In genomic region chr15:79089890-79090486, GRCh38 we compare ENCODE assay signal across 8 cellular contexts. TPM values are rescaled to one million over a fixed set of nuclear protein-coding genes. Genes with fewer than 3 reads are reported as not detected.
A peak's percentile ranks its signal among the peaks of the same experiment; 100 is the strongest.
DNase-seq lines count a peak whose midpoint lies in the region; ATAC-seq, FAIRE-seq and TF ChIP-seq lines count a peak whose summit lies in the region.

No MANE protein-coding gene starts in this region.

- H3K4me1 ChIP-seq in HepG2 (ENCODE audit: insufficient read depth, low read length) (peaks cover 10% of the 10 kb centered on the region; the same call in 1 of the 2 replicates), stomach (peaks cover 13 to 28% (median 25%) of the 10 kb centered on the region in 4 donors)

- no peak overlapping the region for H3K9ac ChIP-seq in HepG2 (ENCODE audit: insufficient read depth, low read depth, low read length)

- CTCF ChIA-PET in HepG2 (lab: Yijun Ruan, JAX; ENCODE audit: low intra/inter-chr PET ratio, low total read pairs), result no interaction called here

- no peak overlapping the region for H2AFZ ChIP-seq in HepG2 (ENCODE audit: low read length)

- in situ Hi-C loops in astrocyte of the spinal cord (cut with HindIII; ENCODE audit: low sequenced_read_pairs) (no loop called here), HepG2 (cut with HindIII; ENCODE audit: extremely low pct_ligation_motif_present, low pct_unique_long_range_greater_than_20kb) (no loop called here)

- intact Hi-C loops in HepG2 (cut with micrococcal nuclease; ENCODE audit: unreplicated experiment), result no loop called here
- intact Hi-C loops in stomach (cut with DNase I; ENCODE audit: low total_unique reads), result no loop called here

- ATAC-seq in HepG2 (peak; percentile 56; the same call in 2 of the 3 replicates), GM19452 (IDR thresholded peaks at IDR 0.05; ENCODE audit: unreplicated experiment) (no peak)

- no peaks in the 10 kb centered on the region for H3K79me2 ChIP-seq in HepG2 (ENCODE audit: insufficient read depth, low read length)

- peak in 2 of 3 experiments; percentile 72 to 75 for DNase-seq in NCI-H1417 (lab: John Stamatoyannopoulos, UW)
- no peak for DNase-seq in NCI-H1417 treated with DMSO at 0.1 percent for 48 hours (lab: John Stamatoyannopoulos, UW)
- DNase-seq in astrocyte of the spinal cord (ENCODE audit: low read depth, low spot score), result peak; percentile 2
- DNase-seq in HepG2 (ENCODE audit: low spot score), result no peak
- no peak for DNase-seq in stomach
- no peak for DNase-seq in AG08395 (ENCODE audit: low spot score)
- no peak for DNase-seq in DMS79 treated with DMSO at 0.1 percent for 48 hours (lab: John Stamatoyannopoulos, UW)

- no peak for TF ChIP-seq RAD21 in HepG2 (CRISPR knock-in tag; IDR thresholded peaks at IDR 0.05)

- H3K27me3 ChIP-seq in HepG2 (ENCODE audit: control insufficient read depth in 1 of 2, insufficient read depth in 2 of 2, low read length in 2 of 2) (peaks cover 2 to 52% of the 10 kb centered on the region in 2 experiments), stomach (peaks cover 31 to 100% (median 61%) of the 10 kb centered on the region in 3 donors)

- WGBS in HepG2 (ENCODE audit: low lambda C conversion rate), result 0% methylated on average over 3 of the region's 53 CpGs
- WGBS in stomach, 5 donors, result 1 to 5% (median 2%) methylated on average over 38 to 53 of the region's 53 CpGs

- TF ChIP-seq EP300 in HepG2 (IDR thresholded peaks at IDR 0.05; ENCODE audit: low read depth in 2 of 2, low read length in 2 of 2), result no peak
- TF ChIP-seq EP300 in HepG2 (CRISPR knock-in tag; IDR thresholded peaks at IDR 0.05; ENCODE audit: borderline replicate concordance), result no peak
- no peak for TF ChIP-seq EP300 in stomach (IDR thresholded peaks at IDR 0.05)

- FAIRE-seq in HepG2 (lab: Jason Lieb, UNC), result no peak

- POLR2A ChIA-PET in HepG2 (lab: Yijun Ruan, JAX), result no interaction called here

- BruUV-seq in HepG2 (replicated peaks; lab: Mats Ljungman, UMichigan), result no TSS peak

- no peak for TF ChIP-seq CTCF in astrocyte of the spinal cord (IDR thresholded peaks at IDR 0.05; ENCODE audit: low read depth, low read length)
- TF ChIP-seq CTCF in HepG2 (CRISPR knock-in tag; IDR thresholded peaks at IDR 0.05), result no peak
- TF ChIP-seq CTCF in stomach (IDR thresholded peaks at IDR 0.05), result no peak

- peak overlapping the region; percentile 45; the same call in 1 of the 2 replicates for H3K4me2 ChIP-seq in HepG2 (ENCODE audit: low read depth, low read length)

- H3K27ac ChIP-seq in HepG2 (ENCODE audit: extremely low read length, insufficient read depth, low read length) (no peak overlapping the region), stomach (no peak overlapping the region)

- H3K4me3 ChIP-seq in astrocyte of the spinal cord (ENCODE audit: low read depth, low read length) (no peak overlapping the region), HepG2 (replicated peaks in 1 of 3; ENCODE audit: insufficient read depth in 1 of 3, low read depth in 2 of 3, low read length in 3 of 3) (peak overlapping the region in 1 of 3 experiments; percentile 52; a peak in 1 of 6 replicates), stomach (peak overlapping the region in 3 of 4 donors; percentile 31 to 36 (median 33))

- TF ChIP-seq POLR2A in HepG2 (IDR thresholded peaks at IDR 0.05; ENCODE audit: insufficient read depth in 1 of 2, low read depth in 2 of 2, low read length in 2 of 2) (no peak), stomach (IDR thresholded peaks at IDR 0.05) (no peak)

- H4K20me1 ChIP-seq in HepG2 (ENCODE audit: insufficient read depth, low read length), result no peaks in the 10 kb centered on the region; the same call in 1 of the 2 replicates

- H3K9me3 ChIP-seq in HepG2 (ENCODE audit: low read length) (no peaks in the 10 kb centered on the region), stomach (no peaks in the 10 kb centered on the region)

- H3K36me3 ChIP-seq in HepG2 (replicated peaks in 1 of 2; ENCODE audit: control insufficient read depth in 1 of 2, insufficient read depth in 2 of 2, low read length in 2 of 2) (no peaks in the 10 kb centered on the region), stomach (no peaks in the 10 kb centered on the region)

TF ChIP-seq in HepG2, 621 proteins besides CTCF, POLR2A, EP300 and RAD21 (continues in another document):
- TF ChIP-seq ELF4 (CRISPR knock-in tag; IDR thresholded peaks at IDR 0.05; ENCODE audit: borderline replicate concordance) (no peak), DRAP1 (CRISPR knock-in tag; IDR thresholded peaks at IDR 0.05) (no peak), ZNF614 (CRISPR knock-in tag; IDR thresholded peaks at IDR 0.05; ENCODE audit: borderline replicate concordance) (no peak), SNAI1 (CRISPR knock-in tag; IDR thresholded peaks at IDR 0.05; ENCODE audit: borderline replicate concordance) (no peak), ZNF777 (CRISPR knock-in tag; IDR thresholded peaks at IDR 0.05) (peak; percentile 28; the same call in 1 of the 2 replicates), FLYWCH1 (CRISPR knock-in tag; IDR thresholded peaks at IDR 0.05) (no peak)
- TF ChIP-seq, protein P1, sequence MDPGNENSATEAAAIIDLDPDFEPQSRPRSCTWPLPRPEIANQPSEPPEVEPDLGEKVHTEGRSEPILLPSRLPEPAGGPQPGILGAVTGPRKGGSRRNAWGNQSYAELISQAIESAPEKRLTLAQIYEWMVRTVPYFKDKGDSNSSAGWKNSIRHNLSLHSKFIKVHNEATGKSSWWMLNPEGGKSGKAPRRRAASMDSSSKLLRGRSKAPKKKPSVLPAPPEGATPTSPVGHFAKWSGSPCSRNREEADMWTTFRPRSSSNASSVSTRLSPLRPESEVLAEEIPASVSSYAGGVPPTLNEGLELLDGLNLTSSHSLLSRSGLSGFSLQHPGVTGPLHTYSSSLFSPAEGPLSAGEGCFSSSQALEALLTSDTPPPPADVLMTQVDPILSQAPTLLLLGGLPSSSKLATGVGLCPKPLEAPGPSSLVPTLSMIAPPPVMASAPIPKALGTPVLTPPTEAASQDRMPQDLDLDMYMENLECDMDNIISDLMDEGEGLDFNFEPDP (CRISPR knock-in tag; conservative IDR thresholded peaks at IDR 0.05), result no peak
- TF ChIP-seq, protein P2, sequence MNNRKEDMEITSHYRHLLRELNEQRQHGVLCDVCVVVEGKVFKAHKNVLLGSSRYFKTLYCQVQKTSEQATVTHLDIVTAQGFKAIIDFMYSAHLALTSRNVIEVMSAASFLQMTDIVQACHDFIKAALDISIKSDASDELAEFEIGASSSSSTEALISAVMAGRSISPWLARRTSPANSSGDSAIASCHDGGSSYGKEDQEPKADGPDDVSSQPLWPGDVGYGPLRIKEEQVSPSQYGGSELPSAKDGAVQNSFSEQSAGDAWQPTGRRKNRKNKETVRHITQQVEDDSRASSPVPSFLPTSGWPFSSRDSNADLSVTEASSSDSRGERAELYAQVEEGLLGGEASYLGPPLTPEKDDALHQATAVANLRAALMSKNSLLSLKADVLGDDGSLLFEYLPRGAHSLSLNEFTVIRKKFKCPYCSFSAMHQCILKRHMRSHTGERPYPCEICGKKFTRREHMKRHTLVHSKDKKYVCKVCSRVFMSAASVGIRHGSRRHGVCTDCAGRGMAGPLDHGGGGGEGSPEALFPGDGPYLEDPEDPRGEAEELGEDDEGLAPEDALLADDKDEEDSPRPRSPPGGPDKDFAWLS (CRISPR knock-in tag; IDR thresholded peaks at IDR 0.05; ENCODE audit: borderline replicate concordance), result no peak
- TF ChIP-seq, protein P3, sequence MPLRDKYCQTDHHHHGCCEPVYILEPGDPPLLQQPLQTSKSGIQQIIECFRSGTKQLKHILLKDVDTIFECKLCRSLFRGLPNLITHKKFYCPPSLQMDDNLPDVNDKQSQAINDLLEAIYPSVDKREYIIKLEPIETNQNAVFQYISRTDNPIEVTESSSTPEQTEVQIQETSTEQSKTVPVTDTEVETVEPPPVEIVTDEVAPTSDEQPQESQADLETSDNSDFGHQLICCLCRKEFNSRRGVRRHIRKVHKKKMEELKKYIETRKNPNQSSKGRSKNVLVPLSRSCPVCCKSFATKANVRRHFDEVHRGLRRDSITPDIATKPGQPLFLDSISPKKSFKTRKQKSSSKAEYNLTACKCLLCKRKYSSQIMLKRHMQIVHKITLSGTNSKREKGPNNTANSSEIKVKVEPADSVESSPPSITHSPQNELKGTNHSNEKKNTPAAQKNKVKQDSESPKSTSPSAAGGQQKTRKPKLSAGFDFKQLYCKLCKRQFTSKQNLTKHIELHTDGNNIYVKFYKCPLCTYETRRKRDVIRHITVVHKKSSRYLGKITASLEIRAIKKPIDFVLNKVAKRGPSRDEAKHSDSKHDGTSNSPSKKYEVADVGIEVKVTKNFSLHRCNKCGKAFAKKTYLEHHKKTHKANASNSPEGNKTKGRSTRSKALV (CRISPR knock-in tag; IDR thresholded peaks at IDR 0.05), result peak; percentile 98

RNA-seq across cellular contexts. Expression of gene RASGRF1, which starts 0.6 kb away (rescaled TPM):
- total RNA-seq in HepG2 (2016; rRNA removed; fragmentation: Illumina TruSeq; extraction: Trizol) (0.55 TPM in 2 replicates), stomach (1 to 10 TPM in 2 of 5 donors, under 1 TPM in 1, not detected in 2; 0.18 to 3.8 (median 2.2) TPM)
- 0.51 and 0.71 TPM in 2 replicates for total RNA-seq in HepG2 (2016; cell fraction: cytosol; rRNA removed; fragmentation: Illumina TruSeq; extraction: Trizol; ENCODE audit: low read depth)
- total RNA-seq in HepG2 (2016; cell fraction: insoluble cytoplasmic fraction; rRNA removed; fragmentation: Illumina TruSeq; extraction: Trizol), result 0.09 and 0.13 TPM in 2 replicates
- 0.24 and 0.40 TPM in 2 replicates for total RNA-seq in HepG2 (2016; cell fraction: membrane; rRNA removed; fragmentation: Illumina TruSeq; extraction: Trizol)
- 0.34 and 0.78 TPM in 2 replicates for total RNA-seq in HepG2 (2016; cell fraction: nucleus; rRNA removed; fragmentation: Illumina TruSeq; extraction: Trizol)
- polyA plus RNA-seq in HepG2 (2011; rRNA removed) (1.2 and 3.0 TPM in 2 replicates), stomach (under 1 TPM in 1 of 3 donors, not detected in 2; 0.10 TPM)
- polyA plus RNA-seq in HepG2 (2011; cell fraction: cytosol; rRNA removed), result 1.0 TPM in 2 replicates
- 2.5 and 3.4 TPM in 2 replicates for polyA plus RNA-seq in HepG2 (2011; cell fraction: nucleus; rRNA removed)
- 0.91 and 1.3 TPM in 2 replicates for polyA plus RNA-seq in HepG2 (2012)
- 0.15 and 0.17 TPM in 2 replicates for polyA plus RNA-seq in HepG2 (2016; cell fraction: cytosol; fragmentation: Illumina TruSeq; extraction: Trizol; ENCODE audit: low read depth)
- polyA plus RNA-seq in HepG2 (2016; cell fraction: insoluble cytoplasmic fraction; fragmentation: Illumina TruSeq; extraction: Trizol; ENCODE audit: low read depth), result 0.09 and 0.22 TPM in 2 replicates
- polyA plus RNA-seq in HepG2 (2016; cell fraction: membrane; fragmentation: Illumina TruSeq; extraction: Trizol; ENCODE audit: low read depth), result 0.37 and 0.96 TPM in 2 replicates
- polyA plus RNA-seq in HepG2 (2016; cell fraction: nucleus; fragmentation: Illumina TruSeq; extraction: Trizol; ENCODE audit: insufficient read depth, low read depth), result 0.15 TPM in 1 of 2 replicates, not detected in the other
- polyA minus RNA-seq in HepG2 (2011; rRNA and poly(A)+ RNA removed; ENCODE audit: low replicate concordance), result 0.09 and 0.70 TPM in 2 replicates
- 0.69 and 1.2 TPM in 2 replicates for polyA minus RNA-seq in HepG2 (2011; cell fraction: cytosol; rRNA and poly(A)+ RNA removed)
- polyA minus RNA-seq in HepG2 (2011; cell fraction: nucleus; rRNA and poly(A)+ RNA removed), result 3.7 and 5.4 TPM in 2 replicates

Comparison
In these comparisons a context has a peak if more than half of its experiments do, and no peak if none do; other contexts are left out.
1. DNase-seq: peak in NCI-H1417 (2 of 3) and astrocyte of the spinal cord (single experiment); none in NCI-H1417 treated with DMSO at 0.1 percent for 48 hours (single experiment), HepG2 (single experiment), stomach (single experiment), AG08395 (single experiment) and DMS79 treated with DMSO at 0.1 percent for 48 hours (single experiment).